Comparison of ENCODE assay signal across 30 cellular contexts in genomic region chr1:49187054-49187453, GRCh38.
"Had no signal": no experiment of that assay in that cellular context is flagged by ENCODE, and none has a peak within 500 bp of the region (broad histone marks: within the 10 kb centered on the region; RNA-seq: fewer than 3 reads in every experiment).

No MANE protein-coding gene starts in this region.

- H3K27ac ChIP-seq: brain microvascular endothelial cell, colonic mucosa, epithelial cell of prostate, esophagus squamous epithelium, heart left ventricle, WERI-Rb-1 had no signal

- H3K36me3 Mint-ChIP-seq: activated naive CD8-positive, alpha-beta T cell had no signal

- H3K27me3 Mint-ChIP-seq: activated CD4-positive, alpha-beta memory T cell treated with anti-CD3 and anti-CD28 coated beads, Interleukin-2, amount 10 ng/mL, durations not matched to agents 7 days and 5 days; activated CD4-positive, alpha-beta T cell treated with anti-CD3 and anti-CD28 coated beads for 36 hours; activated CD4-positive, alpha-beta T cell treated with anti-CD3 and anti-CD28 coated beads, Interleukin-2, amount 10 ng/mL, durations not matched to agents 7 days and 5 days; activated naive CD8-positive, alpha-beta T cell; activated T-cell treated with anti-CD3 and anti-CD28 coated beads, Interleukin-2, amount 50 U/mL, for 24 hours; central memory CD8-positive, alpha-beta T cell; T-helper 17 cell had no signal

- DNase-seq: activated CD4-positive, alpha-beta memory T cell treated with anti-CD3 and anti-CD28 coated beads, Interleukin-2, amount 10 ng/mL, durations not matched to agents 7 days and 5 days; activated CD4-positive, alpha-beta T cell treated with anti-CD3 and anti-CD28 coated beads for 36 hours; activated CD4-positive, alpha-beta T cell treated with anti-CD3 and anti-CD28 coated beads, Interleukin-2, amount 10 ng/mL, durations not matched to agents 7 days and 5 days; activated CD4-positive, alpha-beta T cell treated with anti-CD3 and anti-CD28 coated beads, Interleukin-2, amount 50 U/mL, for 4 hours; activated CD4-positive, CD25-positive, alpha-beta regulatory T cell; activated CD4-positive, CD25-positive, alpha-beta regulatory T cell treated with anti-CD3 and anti-CD28 coated beads, Interleukin-2, amount 50 U/mL, for 72 hours; activated CD8-positive, alpha-beta memory T cell treated with anti-CD3 and anti-CD28 coated beads, Interleukin-2, amount 50 U/mL, for 48 hours; activated gamma-delta T cell; activated naive CD4-positive, alpha-beta T cell; activated naive CD4-positive, alpha-beta T cell treated with anti-CD3 and anti-CD28 coated beads, Interleukin-2, amount 50 U/mL, for 16 hours; activated T-cell treated with anti-CD3 and anti-CD28 coated beads for 4 hours; activated T-cell treated with anti-CD3 and anti-CD28 coated beads, Interleukin-2, amount 50 U/mL, for 24 hours; activated T-cell treated with anti-CD3 and anti-CD28 coated beads, Interleukin-2, amount 50 U/mL, for 72 hours; amniotic stem cell; brain microvascular endothelial cell; colonic mucosa; dermis blood vessel endothelial cell; effector CD8-positive, alpha-beta T cell; esophagus squamous epithelium; foreskin melanocyte; glutamatergic neuron; heart left ventricle; T-helper 1 cell; T-helper 17 cell; T1000; WERI-Rb-1 had no signal

- H3K4me3 ChIP-seq: colonic mucosa, esophagus squamous epithelium, heart left ventricle had no signal

- H3K4me3 Mint-ChIP-seq: activated CD4-positive, alpha-beta memory T cell treated with anti-CD3 and anti-CD28 coated beads, Interleukin-2, amount 10 ng/mL, durations not matched to agents 7 days and 5 days; activated CD4-positive, alpha-beta T cell treated with anti-CD3 and anti-CD28 coated beads for 36 hours; activated CD4-positive, alpha-beta T cell treated with anti-CD3 and anti-CD28 coated beads, Interleukin-2, amount 10 ng/mL, durations not matched to agents 7 days and 5 days; activated naive CD8-positive, alpha-beta T cell; activated T-cell treated with anti-CD3 and anti-CD28 coated beads, Interleukin-2, amount 50 U/mL, for 24 hours; activated T-cell treated with anti-CD3 and anti-CD28 coated beads, Interleukin-2, amount 50 U/mL, for 72 hours; central memory CD8-positive, alpha-beta T cell; T-helper 17 cell; T-helper 2 cell treated with Interferon-gamma antibody and Interleukin-4, amounts not matched to agents 5 μg/mL and 100 μg/mL, for 36 hours had no signal

- H3K9me3 Mint-ChIP-seq: activated CD4-positive, alpha-beta T cell treated with anti-CD3 and anti-CD28 coated beads, Interleukin-2, amount 10 ng/mL, durations not matched to agents 7 days and 5 days had no signal

- H3K27ac Mint-ChIP-seq: activated CD4-positive, alpha-beta memory T cell treated with anti-CD3 and anti-CD28 coated beads, Interleukin-2, amount 10 ng/mL, durations not matched to agents 7 days and 5 days; activated CD4-positive, alpha-beta T cell treated with anti-CD3 and anti-CD28 coated beads for 36 hours; activated CD4-positive, alpha-beta T cell treated with anti-CD3 and anti-CD28 coated beads, Interleukin-2, amount 10 ng/mL, durations not matched to agents 7 days and 5 days; activated naive CD8-positive, alpha-beta T cell; activated T-cell treated with anti-CD3 and anti-CD28 coated beads, Interleukin-2, amount 50 U/mL, for 24 hours; activated T-cell treated with anti-CD3 and anti-CD28 coated beads, Interleukin-2, amount 50 U/mL, for 72 hours; T-helper 17 cell; T-helper 2 cell treated with Interferon-gamma antibody and Interleukin-4, amounts not matched to agents 5 μg/mL and 100 μg/mL, for 36 hours had no signal

- H3K4me1 Mint-ChIP-seq: activated CD4-positive, alpha-beta memory T cell treated with anti-CD3 and anti-CD28 coated beads, Interleukin-2, amount 10 ng/mL, durations not matched to agents 7 days and 5 days; activated CD4-positive, alpha-beta T cell treated with anti-CD3 and anti-CD28 coated beads for 36 hours; activated CD4-positive, alpha-beta T cell treated with anti-CD3 and anti-CD28 coated beads, Interleukin-2, amount 10 ng/mL, durations not matched to agents 7 days and 5 days; central memory CD8-positive, alpha-beta T cell; T-helper 17 cell had no signal
